8 cellular contexts compared by ENCODE assay signal in the genomic region with DNA sequence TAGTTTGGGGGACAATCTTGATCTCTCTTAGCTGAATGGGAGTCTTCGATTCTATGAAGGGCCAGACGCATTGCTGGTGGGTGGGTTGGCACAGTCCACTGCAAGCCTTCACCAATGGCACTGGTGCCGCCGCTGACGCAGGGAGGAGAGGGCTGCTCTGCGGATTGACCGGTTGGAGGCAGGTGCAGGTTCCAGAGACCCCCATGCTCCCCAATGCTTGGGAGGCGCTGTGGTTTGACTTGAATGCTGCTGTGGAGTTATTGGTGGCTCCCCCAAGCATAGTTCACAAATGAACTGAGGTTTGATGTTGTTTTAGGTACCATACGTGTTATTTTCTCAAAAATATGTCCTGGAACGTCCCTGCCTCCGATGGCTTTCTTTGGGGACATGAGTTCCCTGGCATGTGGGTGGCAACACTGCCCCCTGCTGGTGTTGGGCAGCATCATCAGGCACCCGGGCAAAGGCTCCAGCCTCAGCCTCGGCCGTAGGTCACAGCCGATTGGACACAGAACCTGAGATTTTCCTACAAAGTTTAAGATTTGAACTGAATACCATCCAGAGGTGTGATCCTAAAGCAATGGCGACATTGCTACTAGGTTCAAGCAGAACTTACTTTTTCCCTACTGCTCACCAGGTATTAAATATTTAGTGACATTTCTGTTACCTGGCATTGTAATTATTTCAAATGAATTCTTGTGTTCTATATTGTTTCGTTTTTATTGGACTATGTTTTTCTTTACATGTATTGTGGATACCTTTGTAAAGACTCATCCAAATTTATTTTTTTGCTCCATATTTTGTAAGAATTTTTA.
A peak's percentile ranks its signal among the peaks of the same experiment; 100 is the strongest.
DNase-seq lines count a peak whose midpoint lies in the region; ATAC-seq and TF ChIP-seq lines count a peak whose summit lies in the region.

No MANE protein-coding gene starts in this region.

- H3K4me1 Mint-ChIP-seq in activated naive CD8-positive, alpha-beta T cell treated with anti-CD3 and anti-CD28 coated beads, Interleukin-2, amount 10 ng/mL, durations not matched to agents 7 days and 5 days: peaks cover 18% of the 10 kb centered on the region

- peak overlapping the region; percentile 30 for H3K4me3 Mint-ChIP-seq in activated naive CD8-positive, alpha-beta T cell treated with anti-CD3 and anti-CD28 coated beads, Interleukin-2, amount 10 ng/mL, durations not matched to agents 7 days and 5 days

- H3K4me1 ChIP-seq in heart left ventricle: peaks cover 0 to 7% (median 1%) of the 10 kb centered on the region in 12 donors
- H3K4me1 ChIP-seq in aorta (ENCODE audit: control insufficient read depth in 1 of 2, insufficient read depth in 2 of 2, low read length in 2 of 2): no peaks in the 10 kb centered on the region

- H3K9me3 ChIP-seq in SU-DHL-6 (ENCODE audit: insufficient read depth, low read length): no peaks in the 10 kb centered on the region
- no peaks in the 10 kb centered on the region for H3K9me3 ChIP-seq in heart left ventricle
- H3K9me3 ChIP-seq in aorta (ENCODE audit: control insufficient read depth, low read length): no peaks in the 10 kb centered on the region

- no peaks in the 10 kb centered on the region for H3K27me3 ChIP-seq in SU-DHL-6 (ENCODE audit: low read length)
- H3K27me3 ChIP-seq in heart left ventricle: no peaks in the 10 kb centered on the region
- no peaks in the 10 kb centered on the region for H3K27me3 ChIP-seq in aorta (ENCODE audit: control insufficient read depth in 1 of 2, insufficient read depth in 2 of 2, low read length in 1 of 2)

- no peak overlapping the region for H3K27ac Mint-ChIP-seq in activated naive CD8-positive, alpha-beta T cell treated with anti-CD3 and anti-CD28 coated beads, Interleukin-2, amount 10 ng/mL, durations not matched to agents 7 days and 5 days

- no peaks in the 10 kb centered on the region for H3K36me3 Mint-ChIP-seq in activated naive CD8-positive, alpha-beta T cell treated with anti-CD3 and anti-CD28 coated beads, Interleukin-2, amount 10 ng/mL, durations not matched to agents 7 days and 5 days

- POLR2A ChIA-PET in activated naive CD8-positive, alpha-beta T cell treated with anti-CD3 and anti-CD28 coated beads, Interleukin-2, amount 10 ng/mL, durations not matched to agents 7 days and 5 days (lab: Charles Lee): no interaction called here

- H3K79me2 ChIP-seq in SU-DHL-6 (ENCODE audit: insufficient read depth, low read length): no peaks in the 10 kb centered on the region

- DNase-seq in ELF-1 (ENCODE audit: low read depth, low spot score): peak; percentile 90
- DNase-seq in KG1 (lab: John Stamatoyannopoulos, UW): peak; percentile 56
- DNase-seq in activated naive CD8-positive, alpha-beta T cell treated with anti-CD3 and anti-CD28 coated beads, Interleukin-2, amount 10 ng/mL, durations not matched to agents 7 days and 5 days: peak; percentile 80
- DNase-seq in heart left ventricle: peak; percentile 64 to 89 (median 78)
- peak; percentile 8 for DNase-seq in pulmonary artery endothelial cell (ENCODE audit: low read depth, low spot score)
- peak; percentile 84 to 93 for DNase-seq in aorta

- no peaks in the 10 kb centered on the region for H4K20me1 ChIP-seq in SU-DHL-6 (ENCODE audit: low read depth, low read length)

- peak; percentile 93 for ATAC-seq in GM21717 (IDR thresholded peaks at IDR 0.05; ENCODE audit: unreplicated experiment)
- ATAC-seq in activated naive CD8-positive, alpha-beta T cell treated with anti-CD3 and anti-CD28 coated beads, Interleukin-2, amount 10 ng/mL, durations not matched to agents 7 days and 5 days (ENCODE audit: low read depth): peak; percentile 65
- ATAC-seq in heart left ventricle: peak; percentile 75 to 95 (median 90)
- ATAC-seq in aorta (ENCODE audit: low FRiP score): peak; percentile 93

- H2AFZ ChIP-seq in SU-DHL-6 (ENCODE audit: low read depth, low read length, severe bottlenecking): no peak overlapping the region

- 25 to 32% (median 27%) methylated on average over 13 to 17 of the region's 17 CpGs for WGBS in heart left ventricle, 4 donors
- WGBS in aorta, 2 donors: 24 to 28% methylated on average over 17 of the region's 17 CpGs

- no peak overlapping the region for H3K27ac ChIP-seq in SU-DHL-6 (ENCODE audit: low read depth, low read length)
- H3K27ac ChIP-seq in heart left ventricle: no peak overlapping the region
- H3K27ac ChIP-seq in aorta (ENCODE audit: low read depth in 1 of 2, low read length in 2 of 2): no peak overlapping the region

- peaks cover 4% of the 10 kb centered on the region for H3K27me3 Mint-ChIP-seq in activated naive CD8-positive, alpha-beta T cell treated with anti-CD3 and anti-CD28 coated beads, Interleukin-2, amount 10 ng/mL, durations not matched to agents 7 days and 5 days

- intact Hi-C loops in heart left ventricle (cut with DNase I) (loop anchor here (1.0 to 10.0 kb wide), 14 partner anchors 102 to 365 kb away; a partner anchor contains a TSS), aorta (cut with DNase I) (loop anchor here (2.0 to 10.0 kb wide), 3 partner anchors 95 to 227 kb away; no protein-coding TSS in a partner anchor)

- H3K36me3 ChIP-seq in SU-DHL-6 (ENCODE audit: low read length): no peaks in the 10 kb centered on the region
- no peaks in the 10 kb centered on the region for H3K36me3 ChIP-seq in heart left ventricle
- H3K36me3 ChIP-seq in aorta (ENCODE audit: control insufficient read depth in 1 of 2, insufficient read depth in 2 of 2, low read length in 1 of 2): no peaks in the 10 kb centered on the region

- no peak overlapping the region for H3K4me2 ChIP-seq in SU-DHL-6 (ENCODE audit: low read depth, low read length, poor library complexity, severe bottlenecking)

- H3K4me3 ChIP-seq in SU-DHL-6 (ENCODE audit: insufficient read depth, low read length, poor library complexity, severe bottlenecking) (no peak overlapping the region), heart left ventricle (no peak overlapping the region), aorta (ENCODE audit: low read length in 2 of 2) (no peak overlapping the region)

- peak; percentile 93 for TF ChIP-seq CTCF in SU-DHL-6 (IDR thresholded peaks at IDR 0.05; ENCODE audit: insufficient read depth, low read length, poor library complexity, severe bottlenecking)
- TF ChIP-seq CTCF in heart left ventricle (IDR thresholded peaks at IDR 0.05): peak; percentile 81 to 99 (median 98)

- no peak overlapping the region for H3K9ac ChIP-seq in SU-DHL-6 (ENCODE audit: low read length)

- H3K9me2 ChIP-seq in SU-DHL-6 (replicated peaks; ENCODE audit: insufficient read depth, low read length): no peaks in the 10 kb centered on the region

- H3K9me3 Mint-ChIP-seq in activated naive CD8-positive, alpha-beta T cell treated with anti-CD3 and anti-CD28 coated beads, Interleukin-2, amount 10 ng/mL, durations not matched to agents 7 days and 5 days: no peaks in the 10 kb centered on the region

- H3F3A ChIP-seq in SU-DHL-6 (ENCODE audit: insufficient read depth): no peaks in the 10 kb centered on the region

- no peak for TF ChIP-seq POLR2A in heart left ventricle (IDR thresholded peaks at IDR 0.05)

Comparison
In these comparisons a context has a peak if more than half of its experiments do, and no peak if none do; other contexts are left out.
1. DNase-seq: peak in every context shown above with its lines; median percentile 90 in ELF-1; 88 in aorta; 80 in activated naive CD8-positive, alpha-beta T cell treated with anti-CD3 and anti-CD28 coated beads, Interleukin-2, amount 10 ng/mL, durations not matched to agents 7 days and 5 days; 78 in heart left ventricle; 56 in KG1; 8 in pulmonary artery endothelial cell.